Comparison of ENCODE assay signal across 17 cellular contexts in genomic region chr12:8664228-8664963, GRCh38. TPM values are rescaled to one million over a fixed set of nuclear protein-coding genes. Genes with fewer than 3 reads are reported as not detected.
DNase-seq lines count a peak whose midpoint lies in the region; ATAC-seq and TF ChIP-seq lines count a peak whose summit lies in the region.
"Had no signal": no experiment of that assay in that cellular context is flagged by ENCODE, and none has a peak within 500 bp of the region (broad histone marks: within the 10 kb centered on the region; RNA-seq: fewer than 3 reads in every experiment).

No MANE protein-coding gene starts in this region.

- H2AFZ ChIP-seq in smooth muscle cell (ENCODE audit: low read depth) (no peak overlapping the region), hepatocyte (no peak overlapping the region)

- H3K36me3 ChIP-seq in esophagus muscularis mucosa (no peaks in the 10 kb centered on the region), smooth muscle cell (ENCODE audit: low read depth) (no peaks in the 10 kb centered on the region), hepatocyte (replicated peaks; ENCODE audit: insufficient read depth, low read depth) (no peaks in the 10 kb centered on the region)

- TF ChIP-seq CTCF in esophagus muscularis mucosa (IDR thresholded peaks at IDR 0.05) (no peak), smooth muscle cell (IDR thresholded peaks at IDR 0.05; ENCODE audit: borderline replicate concordance, insufficient read depth, poor library complexity, severe bottlenecking) (no peak), hepatocyte (IDR thresholded peaks at IDR 0.05; ENCODE audit: poor library complexity) (no peak)

- TF ChIP-seq EP300 in esophagus muscularis mucosa (IDR thresholded peaks at IDR 0.05), result no peak

- H3K9ac ChIP-seq in smooth muscle cell (ENCODE audit: low read depth), result no peak overlapping the region
- H3K9ac ChIP-seq: KMS-11 had no signal

- H3K4me2 ChIP-seq in smooth muscle cell (no peak overlapping the region), hepatocyte (no peak overlapping the region)
- H3K4me2 ChIP-seq: KMS-11 had no signal

- H3K27me3 ChIP-seq in esophagus muscularis mucosa (no peaks in the 10 kb centered on the region), smooth muscle cell (ENCODE audit: low read depth) (no peaks in the 10 kb centered on the region), hepatocyte (no peaks in the 10 kb centered on the region)

- no peak overlapping the region for H3K4me3 ChIP-seq in esophagus muscularis mucosa
- no peak overlapping the region for H3K4me3 ChIP-seq in smooth muscle cell
- no peak overlapping the region for H3K4me3 ChIP-seq in hepatocyte

- DNase-seq in G401 (ENCODE audit: low spot score), result peak; percentile 61
- peak; percentile 93 for DNase-seq in esophagus muscularis mucosa (ENCODE audit: extremely low spot score)
- DNase-seq in left lobe of liver (ENCODE audit: low spot score), result no peak
- no peak for DNase-seq in smooth muscle cell (lab: John Stamatoyannopoulos, UW; ENCODE audit: unreplicated experiment)
- DNase-seq in hepatocyte (ENCODE audit: low spot score), result no peak
- no peak for DNase-seq in NCI-H345 treated with DMSO at 0.1 percent for 48 hours (lab: John Stamatoyannopoulos, UW; ENCODE audit: unreplicated experiment)
- DNase-seq: activated CD8-positive, alpha-beta memory T cell treated with anti-CD3 and anti-CD28 coated beads, Interleukin-2, amount 10 ng/mL, durations not matched to agents 7 days and 5 days; activated gamma-delta T cell treated with Interleukin-2 at 50 U/mL for 16 hours; kidney glomerular epithelial cell; NCI-H1105 treated with DMSO at 0.1 percent for 48 hours; NCI-H2171 treated with DMSO at 0.1 percent for 48 hours; stimulated activated naive CD4-positive, alpha-beta T cell treated with Interleukin-2 at 50 U/mL for 16 hours had no signal

- ATAC-seq in left lobe of liver (peak; percentile 23), GM18907 (IDR thresholded peaks at IDR 0.05; ENCODE audit: unreplicated experiment) (no peak), HG03460 (IDR thresholded peaks at IDR 0.05; ENCODE audit: unreplicated experiment) (no peak)
- ATAC-seq: activated CD8-positive, alpha-beta memory T cell treated with anti-CD3 and anti-CD28 coated beads, Interleukin-2, amount 10 ng/mL, durations not matched to agents 7 days and 5 days had no signal

- H3K4me1 ChIP-seq in esophagus muscularis mucosa (peaks cover 0 to 4% (median 0%) of the 10 kb centered on the region in 4 donors), smooth muscle cell (ENCODE audit: low read depth) (peaks cover 7% of the 10 kb centered on the region), hepatocyte (ENCODE audit: insufficient read depth) (no peaks in the 10 kb centered on the region)

- H3K9me2 ChIP-seq in hepatocyte (replicated peaks; ENCODE audit: insufficient read depth), result no peaks in the 10 kb centered on the region

- TF ChIP-seq POLR2A in esophagus muscularis mucosa (IDR thresholded peaks at IDR 0.05; ENCODE audit: low read depth), result no peak

- H3F3A ChIP-seq in smooth muscle cell (ENCODE audit: low read depth), result no peaks in the 10 kb centered on the region

- no peaks in the 10 kb centered on the region for H4K20me1 ChIP-seq in smooth muscle cell (ENCODE audit: low read depth)
- H4K20me1 ChIP-seq in hepatocyte (ENCODE audit: insufficient read depth, poor library complexity, severe bottlenecking), result no peaks in the 10 kb centered on the region

- H3K27ac ChIP-seq in esophagus muscularis mucosa (replicated peaks in 1 of 4) (peak overlapping the region; percentile 45 to 68 (median 64)), smooth muscle cell (ENCODE audit: low read depth) (peak overlapping the region; percentile 71), hepatocyte (no peak overlapping the region)
- H3K27ac ChIP-seq: KMS-11 had no signal

- intact Hi-C loops in esophagus muscularis mucosa (cut with DNase I), result no loop called here

- no peaks in the 10 kb centered on the region for H3K79me2 ChIP-seq in smooth muscle cell (ENCODE audit: low read depth)
- H3K79me2 ChIP-seq in hepatocyte, result no peaks in the 10 kb centered on the region

- H3K9me3 ChIP-seq in esophagus muscularis mucosa, result no peaks in the 10 kb centered on the region
- no peaks in the 10 kb centered on the region for H3K9me3 ChIP-seq in smooth muscle cell (replicated peaks; ENCODE audit: low read depth)
- no peaks in the 10 kb centered on the region for H3K9me3 ChIP-seq in hepatocyte (ENCODE audit: low read depth)

- in situ Hi-C loops in G401 (cut with HindIII; ENCODE audit: low sequenced_read_pairs), result no loop called here

- WGBS in esophagus muscularis mucosa, result 85% methylated on average over 5 of the region's 5 CpGs
- WGBS in smooth muscle cell (ENCODE audit: low lambda C conversion rate), result 82% methylated on average over 5 of the region's 5 CpGs
- 84% methylated on average over 5 of the region's 5 CpGs for WGBS in hepatocyte (ENCODE audit: low lambda C conversion rate, missing lambda C conversion rate)

RNA-seq across cellular contexts. Expression of gene MFAP5, which starts 1.8 kb away (rescaled TPM):
- not detected in 2 replicates for total RNA-seq in G401 (2014; rRNA removed; shearing (Covaris generic))
- 100 to 1,000 TPM in 3 of 4 donors, 10 to 100 TPM in 1; 94.7 to 252 (median 177) TPM for total RNA-seq in esophagus muscularis mucosa
- total RNA-seq in left lobe of liver, result not detected
- 96.5 and 120 TPM in 2 replicates for total RNA-seq in smooth muscle cell
- 33.5 and 92.4 TPM in 2 replicates for polyA plus RNA-seq in smooth muscle cell
- total RNA-seq in hepatocyte, result 1.7 and 1.9 TPM in 2 replicates
- 0.15 and 1.0 TPM in 2 replicates for polyA plus RNA-seq in hepatocyte
- total RNA-seq: activated CD8-positive, alpha-beta memory T cell treated with anti-CD3 and anti-CD28 coated beads, Interleukin-2, amount 10 ng/mL, durations not matched to agents 7 days and 5 days; T-helper 2 cell treated with Interferon-gamma antibody and Interleukin-4, amounts not matched to agents 100 ng/mL and 5 ng/mL, for 36 hours had no signal

RNA-seq across cellular contexts. Expression of gene RIMKLB, which starts 33.4 kb away (rescaled TPM):
- total RNA-seq in G401 (2014; rRNA removed; shearing (Covaris generic)), result 0.14 and 0.37 TPM in 2 replicates
- 10 to 100 TPM; 26.6 to 34.5 (median 29.2) TPM for total RNA-seq in esophagus muscularis mucosa
- 1.9 TPM for total RNA-seq in left lobe of liver
- total RNA-seq in smooth muscle cell, result 32.1 and 46.2 TPM in 2 replicates
- polyA plus RNA-seq in smooth muscle cell, result 11.9 and 20.7 TPM in 2 replicates
- total RNA-seq in hepatocyte, result 28.9 and 37.3 TPM in 2 replicates
- 20.7 and 25.7 TPM in 2 replicates for polyA plus RNA-seq in hepatocyte

RNA-seq across cellular contexts. Expression of gene AICDA, which starts 51.7 kb away (rescaled TPM):
- not detected in 2 replicates for total RNA-seq in G401 (2014; rRNA removed; shearing (Covaris generic))
- total RNA-seq in esophagus muscularis mucosa, result not detected
- total RNA-seq in left lobe of liver, result not detected
- total RNA-seq in smooth muscle cell, result not detected in 2 replicates
- not detected in 2 replicates for polyA plus RNA-seq in smooth muscle cell
- 0.12 and 0.23 TPM in 2 replicates for total RNA-seq in hepatocyte
- not detected in 2 replicates for polyA plus RNA-seq in hepatocyte
- total RNA-seq: activated CD8-positive, alpha-beta memory T cell treated with anti-CD3 and anti-CD28 coated beads, Interleukin-2, amount 10 ng/mL, durations not matched to agents 7 days and 5 days; T-helper 2 cell treated with Interferon-gamma antibody and Interleukin-4, amounts not matched to agents 100 ng/mL and 5 ng/mL, for 36 hours had no signal
- polyA plus RNA-seq: AG04450 had no signal

Comparison
In these comparisons a context has a peak if more than half of its experiments do, and no peak if none do; other contexts are left out.
1. DNase-seq: peak in G401 (single experiment) and esophagus muscularis mucosa (single experiment); none in left lobe of liver (single experiment), smooth muscle cell (single experiment), hepatocyte (single experiment) and NCI-H345 treated with DMSO at 0.1 percent for 48 hours (single experiment).
2. RNA of gene MFAP5, which starts 1.8 kb away (total RNA-seq): 94.7 to 252 TPM in esophagus muscularis mucosa and 96.5 to 120 TPM in smooth muscle cell; 1.7 to 1.9 TPM in hepatocyte, not detected in left lobe of liver (single experiment) and not detected in G401; every median in the first group is over 10 times any median in the second.